ENCODE assay signal across 16 cellular contexts in genomic region chr4:147741190-147741788, GRCh38. TPM values are rescaled to one million over a fixed set of nuclear protein-coding genes. Genes with fewer than 3 reads are reported as not detected.
DNase-seq lines count a peak whose midpoint lies in the region; ATAC-seq, FAIRE-seq and TF ChIP-seq lines count a peak whose summit lies in the region.
"Had no signal": no experiment of that assay in that cellular context is flagged by ENCODE, and none has a peak within 500 bp of the region (broad histone marks: within the 10 kb centered on the region; RNA-seq: fewer than 3 reads in every experiment).

No MANE protein-coding gene starts in this region.

- H2BK5ac ChIP-seq in IMR-90 (ENCODE audit: low read depth, low read length, poor library complexity, severe bottlenecking), result peak overlapping the region; percentile 90

- peak overlapping the region in 1 of 2 experiments; percentile 71; a peak in 2 of 4 replicates for H4K8ac ChIP-seq in IMR-90 (ENCODE audit: low read depth in 2 of 2, low read length in 2 of 2)

- H2AK5ac ChIP-seq in IMR-90 (ENCODE audit: low read depth, low read length), result peak overlapping the region; percentile 83; the same call in 1 of the 2 replicates

- H2BK15ac ChIP-seq in IMR-90 (ENCODE audit: low read depth, low read length), result no peak overlapping the region; the same call in 2 of the 3 replicates

- peak overlapping the region; percentile 55 for H3K23ac ChIP-seq in IMR-90 (ENCODE audit: low read depth, low read length)

- H3K18ac ChIP-seq in IMR-90 (ENCODE audit: low read depth, low read length), result peak overlapping the region; percentile 67; the same call in 1 of the 2 replicates

- H4K5ac ChIP-seq in IMR-90 (ENCODE audit: low read depth, low read length), result peak overlapping the region; percentile 13; the same call in 1 of the 2 replicates

- no peak overlapping the region for H2AFZ ChIP-seq in IMR-90 (replicated peaks; ENCODE audit: low read length, poor library complexity)

- no peaks in the 10 kb centered on the region for H3K9me3 ChIP-seq in IMR-90 (ENCODE audit: control insufficient read depth, insufficient read depth, low read length)
- H3K9me3 ChIP-seq: lower lobe of right lung, pancreas had no signal

- H3K4me3 ChIP-seq in AG04449 (ENCODE audit: low read depth, low read length) (no peak overlapping the region), IMR-90 (ENCODE audit: insufficient read depth, low read depth, low read length) (no peak overlapping the region)
- H3K4me3 ChIP-seq: lower lobe of right lung, pancreas had no signal

- dilution Hi-C loops in IMR-90 (cut with HindIII; ENCODE audit: low sequenced_read_pairs, unreplicated experiment), result no loop called here

- H2BK20ac ChIP-seq in IMR-90 (ENCODE audit: low read depth, low read length), result 0 out of 2 replicates have a peak overlapping the region, but pooled peaks have one; percentile 57

- H3K27me3 ChIP-seq in IMR-90 (ENCODE audit: control insufficient read depth, insufficient read depth, low read length), result no peaks in the 10 kb centered on the region
- H3K27me3 ChIP-seq: pancreas had no signal

- intact Hi-C loops in IMR-90 (cut with micrococcal nuclease), result loop anchor here (2.0 kb wide), 1 partner anchor 14 kb away; no protein-coding TSS in a partner anchor

- 0 out of 2 replicates have a peak overlapping the region, but pooled peaks have one; percentile 76 for H4K91ac ChIP-seq in IMR-90 (ENCODE audit: insufficient read depth, low read depth, low read length)

- H3K14ac ChIP-seq in IMR-90 (replicated peaks; ENCODE audit: low read depth, low read length), result peak overlapping the region; percentile 77; the same call in 1 of the 2 replicates

- peaks cover 11% of the 10 kb centered on the region for H3K4me1 ChIP-seq in IMR-90 (ENCODE audit: control insufficient read depth, insufficient read depth, low read length)
- H3K4me1 ChIP-seq: pancreas had no signal

- WGBS in IMR-90 (ENCODE audit: extremely low coverage in 2 of 2, insufficient read length in 1 of 2), 2 experiments, result 43% methylated on average over 1 of the region's 1 CpG; no CpG with 5 or more reads in 1 of the 2 experiments

- peaks cover 16% of the 10 kb centered on the region for H3K9me1 ChIP-seq in IMR-90 (ENCODE audit: insufficient read depth, low read length)

- TF ChIP-seq CTCF in AG04449 (IDR thresholded peaks at IDR 0.05; ENCODE audit: insufficient read depth, low read length, missing control alignments) (no peak), IMR-90 (conservative IDR thresholded peaks at IDR 0.05; ENCODE audit: low read depth, low read length) (no peak)

- peaks cover 30% of the 10 kb centered on the region for H4K20me1 ChIP-seq in IMR-90 (ENCODE audit: insufficient read depth, low read length)

- peak overlapping the region; percentile 7; the same call in 1 of the 2 replicates for H3K4me2 ChIP-seq in IMR-90 (ENCODE audit: low read depth, low read length)

- ATAC-seq in IMR-90 (ENCODE audit: low read depth), result peak; percentile 81
- ATAC-seq: activated naive CD8-positive, alpha-beta T cell treated with anti-CD3 and anti-CD28 coated beads, Interleukin-2, amount 50 U/mL, for 24 hours; lower lobe of right lung; pancreas had no signal

- no peak for FAIRE-seq in urothelium cell line (lab: Jason Lieb, UNC)
- FAIRE-seq: pancreas had no signal

- TSS peak; percentile 13 for BruUV-seq in IMR-90 (replicated peaks; lab: Mats Ljungman, UMichigan)

- H2BK120ac ChIP-seq in IMR-90 (ENCODE audit: low read depth, low read length), result peak overlapping the region; percentile 33; the same call in 1 of the 2 replicates

- in situ Hi-C loops in IMR-90 (cut with MboI; ENCODE audit: low sequenced_read_pairs), result no loop called here

- H3K9ac ChIP-seq in IMR-90 (ENCODE audit: low read depth, low read length), result no peak overlapping the region

- H3K36me3 ChIP-seq in IMR-90 (ENCODE audit: control insufficient read depth, insufficient read depth, low read length), result no peaks in the 10 kb centered on the region
- H3K36me3 ChIP-seq: lower lobe of right lung, pancreas had no signal

- no peak for TF ChIP-seq POLR2A in IMR-90 (IDR thresholded peaks at IDR 0.05; ENCODE audit: low read depth, low read length)

- H2AK9ac ChIP-seq in IMR-90 (replicated peaks; ENCODE audit: low read depth, low read length, poor library complexity), result peak overlapping the region; percentile 74

- POLR2A ChIA-PET in AG04449 (lab: Yijun Ruan, JAX) (no interaction called here), IMR-90 (lab: Charles Lee; ENCODE audit: unreplicated experiment) (no interaction called here)

- H3K27ac ChIP-seq in IMR-90 (ENCODE audit: insufficient read depth, low read length), result peak overlapping the region; percentile 77; the same call in 1 of the 2 replicates
- H3K27ac ChIP-seq: lower lobe of right lung, pancreas had no signal

- DNase-seq in AG04449 (ENCODE audit: low read depth, low spot score) (peak; percentile 51), IMR-90 (peak; percentile 71), astrocyte of the hippocampus (ENCODE audit: low read depth, low spot score) (peak; percentile 69), iris pigment epithelial cell (ENCODE audit: low read depth) (peak; percentile 65), foreskin melanocyte (no peak), NCI-H2081 (lab: John Stamatoyannopoulos, UW) (no peak), NCI-H446 treated with DMSO at 0.1 percent for 48 hours (lab: John Stamatoyannopoulos, UW) (no peak), urothelium cell line (ENCODE audit: low spot score) (no peak)
- DNase-seq: activated CD8-positive, alpha-beta memory T cell treated with anti-CD3 and anti-CD28 coated beads, Interleukin-2, amount 50 U/mL, for 4 hours; activated naive CD8-positive, alpha-beta T cell treated with anti-CD3 and anti-CD28 coated beads, Interleukin-2, amount 50 U/mL, for 24 hours; DMS79 treated with DMSO at 0.1 percent for 48 hours; GOT3; lower lobe of right lung; NCI-H2227 treated with DMSO at 0.1 percent for 48 hours; pancreas; RPMI8226 had no signal

- no peak for TF ChIP-seq RAD21 in IMR-90 (IDR thresholded peaks at IDR 0.05; ENCODE audit: low read length)

- H3K79me1 ChIP-seq in IMR-90 (ENCODE audit: low read depth in 1 of 2, low read length in 2 of 2), result peaks cover 28 to 66% of the 10 kb centered on the region in 2 experiments

- no peak overlapping the region for H3K56ac ChIP-seq in IMR-90 (ENCODE audit: extremely low read depth, insufficient read depth, low read length)

- CTCF ChIA-PET in AG04449 (lab: Yijun Ruan, JAX) (interaction anchor here (2.1 to 2.3 kb wide), 2 partner anchors 9 to 126 kb away, joined by 6 to 9 read pairs; partner anchors contain the start of gene ARHGAP10), IMR-90 (lab: Yijun Ruan, JAX) (interaction anchor here (1.1 kb wide), 1 partner anchor 126 kb away, joined by 3 read pairs; no protein-coding TSS in a partner anchor)

- H3K4ac ChIP-seq in IMR-90 (ENCODE audit: low read depth, low read length), result peak overlapping the region; percentile 86

TF ChIP-seq in IMR-90, 13 proteins besides CTCF, POLR2A, EP300 and RAD21:
- TF ChIP-seq MAFK (IDR thresholded peaks at IDR 0.05; ENCODE audit: low read depth, low read length) (no peak), CEBPB (IDR thresholded peaks at IDR 0.05; ENCODE audit: low read depth, low read length) (no peak), CHD1 (IDR thresholded peaks at IDR 0.05; ENCODE audit: low read depth, low read length) (no peak)

RNA-seq across cellular contexts. Expression of gene ARHGAP10, which starts 9.4 kb away (rescaled TPM):
- 29.4 and 42.8 TPM in 2 replicates for total RNA-seq in IMR-90 (2012; rRNA removed)
- polyA plus RNA-seq in IMR-90 (2012; rRNA removed), result 27.1 and 29.0 TPM in 2 replicates
- 24.2 and 25.1 TPM in 2 replicates for polyA plus RNA-seq in IMR-90 (2012; cell fraction: cytosol; rRNA removed)
- polyA plus RNA-seq in IMR-90 (2012; cell fraction: nucleus; rRNA removed; ENCODE audit: low replicate concordance), result 25.9 and 37.1 TPM in 2 replicates

RNA-seq across cellular contexts. Expression of gene PRMT9, which starts 57.3 kb away (rescaled TPM):
- total RNA-seq in IMR-90 (2012; rRNA removed), result 14.2 and 15.6 TPM in 2 replicates
- 3.4 and 5.0 TPM in 2 replicates for polyA plus RNA-seq in IMR-90 (2012; rRNA removed)
- polyA plus RNA-seq in IMR-90 (2012; cell fraction: cytosol; rRNA removed), result 1.2 and 1.3 TPM in 2 replicates
- polyA plus RNA-seq in IMR-90 (2012; cell fraction: nucleus; rRNA removed; ENCODE audit: low replicate concordance), result 2.6 and 17.2 TPM in 2 replicates

Comparison
In these comparisons a context has a peak if more than half of its experiments do, and no peak if none do; other contexts are left out.
1. DNase-seq: peak in AG04449 (single experiment), IMR-90 (single experiment), astrocyte of the hippocampus (single experiment) and iris pigment epithelial cell (single experiment); none in foreskin melanocyte (single experiment), NCI-H2081 (0 of 2), NCI-H446 treated with DMSO at 0.1 percent for 48 hours (single experiment) and urothelium cell line (single experiment).